In the genomic region with DNA sequence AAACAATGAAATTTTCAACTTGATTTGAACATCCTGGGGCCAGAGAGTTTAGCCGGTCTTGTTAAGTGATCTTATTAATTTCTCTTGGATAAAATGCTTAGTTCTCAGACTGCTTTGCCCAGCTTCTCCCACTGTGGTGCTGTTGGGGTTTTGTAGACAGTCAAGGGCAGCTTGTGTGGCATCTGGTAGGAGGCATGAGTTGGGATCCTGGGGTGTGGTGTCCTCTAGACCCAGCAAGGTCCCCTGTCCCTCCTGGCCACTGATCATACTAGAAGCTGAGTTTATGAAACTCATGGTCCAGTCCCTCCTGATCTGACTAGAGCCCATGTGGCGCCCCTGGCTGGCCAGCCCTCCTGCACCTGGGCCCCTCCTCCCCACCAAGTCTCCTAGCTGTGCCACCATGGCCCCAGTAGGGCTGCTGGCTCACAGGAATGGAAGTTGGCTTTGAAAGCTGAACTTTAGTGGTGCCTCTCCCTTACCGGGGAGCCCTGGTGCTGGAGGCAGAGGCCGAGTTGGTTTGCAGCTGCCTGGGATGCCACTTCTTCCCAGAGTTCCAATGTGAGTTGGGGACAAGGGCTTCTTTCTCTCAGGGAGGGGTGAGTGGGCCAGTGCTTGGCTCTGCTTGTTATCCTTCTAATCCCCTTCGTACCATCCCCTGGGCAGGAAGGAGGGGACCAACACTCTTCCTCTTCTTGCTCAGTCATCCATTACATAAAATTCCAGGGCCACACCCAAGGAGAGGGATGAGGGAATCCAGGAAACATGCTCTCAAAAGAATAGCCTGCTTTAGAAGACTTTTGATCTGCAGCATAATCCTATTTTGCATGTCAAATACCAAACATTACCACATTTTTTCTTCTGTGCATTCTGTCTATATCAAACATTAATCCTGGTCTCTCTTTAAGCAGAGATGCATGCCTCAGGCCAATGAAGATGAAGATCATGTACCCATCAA, we compare ENCODE assay signal across 2 cellular contexts.
TF ChIP-seq lines count a peak whose summit lies in the region.

No MANE protein-coding gene starts in this region.

TF ChIP-seq in A549, 52 proteins besides CTCF, POLR2A, EP300 and RAD21:
- no peak for TF ChIP-seq HEYL (CRISPR knock-in tag; IDR thresholded peaks at IDR 0.05)
- TF ChIP-seq RFX5 (IDR thresholded peaks at IDR 0.05), result no peak
- TF ChIP-seq HDAC2 (IDR thresholded peaks at IDR 0.05), result no peak
- TF ChIP-seq, protein P1, sequence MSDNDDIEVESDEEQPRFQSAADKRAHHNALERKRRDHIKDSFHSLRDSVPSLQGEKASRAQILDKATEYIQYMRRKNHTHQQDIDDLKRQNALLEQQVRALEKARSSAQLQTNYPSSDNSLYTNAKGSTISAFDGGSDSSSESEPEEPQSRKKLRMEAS (IDR thresholded peaks at IDR 0.05), result no peak
- TF ChIP-seq NFE2L2 (conservative IDR thresholded peaks at IDR 0.05; ENCODE audit: low read length), result no peak
- no peak for TF ChIP-seq EHMT2 (IDR thresholded peaks at IDR 0.05; ENCODE audit: low read depth)
- TF ChIP-seq TFCP2L1 (CRISPR knock-in tag; IDR thresholded peaks at IDR 0.05), result no peak

TF ChIP-seq in IMR-90, 13 proteins besides CTCF, POLR2A, EP300 and RAD21:
- TF ChIP-seq BHLHE40 (IDR thresholded peaks at IDR 0.05; ENCODE audit: low read depth, low read length) (no peak), RCOR1 (IDR thresholded peaks at IDR 0.05; ENCODE audit: insufficient replicate concordance, low read length) (no peak), CEBPB (IDR thresholded peaks at IDR 0.05; ENCODE audit: low read depth, low read length) (no peak), SMC3 (IDR thresholded peaks at IDR 0.05; ENCODE audit: low read depth, low read length) (no peak), MAZ (IDR thresholded peaks at IDR 0.05; ENCODE audit: borderline replicate concordance, low read depth, low read length) (no peak), MAFK (IDR thresholded peaks at IDR 0.05; ENCODE audit: low read depth, low read length) (no peak), FOS (IDR thresholded peaks at IDR 0.05; ENCODE audit: low read depth, low read length) (no peak), CHD1 (IDR thresholded peaks at IDR 0.05; ENCODE audit: low read depth, low read length) (no peak), RFX5 (IDR thresholded peaks at IDR 0.05; ENCODE audit: low read depth, low read length) (no peak)
- TF ChIP-seq, protein P2, sequence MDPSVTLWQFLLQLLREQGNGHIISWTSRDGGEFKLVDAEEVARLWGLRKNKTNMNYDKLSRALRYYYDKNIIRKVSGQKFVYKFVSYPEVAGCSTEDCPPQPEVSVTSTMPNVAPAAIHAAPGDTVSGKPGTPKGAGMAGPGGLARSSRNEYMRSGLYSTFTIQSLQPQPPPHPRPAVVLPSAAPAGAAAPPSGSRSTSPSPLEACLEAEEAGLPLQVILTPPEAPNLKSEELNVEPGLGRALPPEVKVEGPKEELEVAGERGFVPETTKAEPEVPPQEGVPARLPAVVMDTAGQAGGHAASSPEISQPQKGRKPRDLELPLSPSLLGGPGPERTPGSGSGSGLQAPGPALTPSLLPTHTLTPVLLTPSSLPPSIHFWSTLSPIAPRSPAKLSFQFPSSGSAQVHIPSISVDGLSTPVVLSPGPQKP (IDR thresholded peaks at IDR 0.05; ENCODE audit: borderline replicate concordance, low read depth, low read length), result no peak
